In the genomic region with DNA sequence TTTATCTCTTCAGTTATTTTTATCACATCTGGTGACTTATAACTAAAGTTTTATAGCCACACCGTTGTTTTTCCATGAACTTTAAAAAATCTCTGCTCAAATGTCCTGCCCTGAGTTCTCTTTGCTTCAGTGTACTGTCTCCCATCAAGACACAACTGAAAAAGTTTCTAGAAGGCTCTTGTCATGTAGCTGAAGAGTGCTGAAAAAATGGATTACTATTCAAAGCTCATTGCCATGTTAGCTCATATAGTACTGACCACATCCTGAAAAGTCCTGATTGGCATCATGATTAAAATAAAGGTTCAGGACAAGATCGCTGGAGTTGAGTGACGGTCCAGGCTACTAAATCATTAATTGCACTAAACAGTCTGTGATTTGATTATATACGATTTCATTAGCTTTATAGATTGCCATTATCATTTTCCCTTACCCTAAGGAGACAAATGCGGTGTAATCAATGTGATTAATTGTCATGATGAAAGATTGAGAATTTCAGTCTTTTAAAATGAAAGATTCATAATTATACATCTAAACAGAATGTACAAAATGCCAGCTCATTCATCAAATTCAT, we compare ENCODE assay signal across 11 cellular contexts.
DNase-seq lines count a peak whose midpoint lies in the region; ATAC-seq, FAIRE-seq and TF ChIP-seq lines count a peak whose summit lies in the region.
"Had no signal": no experiment of that assay in that cellular context is flagged by ENCODE, and none has a peak within 500 bp of the region (broad histone marks: within the 10 kb centered on the region; RNA-seq: fewer than 3 reads in every experiment).

No MANE protein-coding gene starts in this region.

- DNase-seq in NCI-H345 treated with DMSO at 0.1 percent for 48 hours (lab: John Stamatoyannopoulos, UW; ENCODE audit: unreplicated experiment) = peak; percentile 60
- no peak for DNase-seq in NCI-H345 (lab: John Stamatoyannopoulos, UW)
- DNase-seq in left lung = no peak
- no peak for DNase-seq in suprapubic skin (ENCODE audit: low spot score in 2 of 2)
- DNase-seq in GM12891 (ENCODE audit: insufficient read length, low spot score) = no peak
- no peak for DNase-seq in midbrain (lab: John Stamatoyannopoulos, UW)
- DNase-seq: activated naive CD8-positive, alpha-beta T cell treated with anti-CD3 and anti-CD28 coated beads, Interleukin-2, amount 50 U/mL, for 24 hours; effector CD4-positive, alpha-beta T cell; right lobe of liver had no signal

- TF ChIP-seq CTCF in VCaP (conservative IDR thresholded peaks at IDR 0.05) (no peak), left lung (IDR thresholded peaks at IDR 0.05) (no peak), suprapubic skin (IDR thresholded peaks at IDR 0.05) (no peak)

- 78% methylated on average over 5 of the region's 5 CpGs for WGBS in suprapubic skin

- H3K4me3 ChIP-seq in left lung (no peak overlapping the region), suprapubic skin (no peak overlapping the region)
- H3K4me3 ChIP-seq: right lobe of liver had no signal

- no peak for ATAC-seq in left lung
- ATAC-seq in HG02938 (IDR thresholded peaks at IDR 0.05; ENCODE audit: unreplicated experiment) = no peak
- ATAC-seq: activated naive CD8-positive, alpha-beta T cell treated with anti-CD3 and anti-CD28 coated beads, Interleukin-2, amount 50 U/mL, for 24 hours had no signal

- H3K27me3 ChIP-seq in left lung = no peaks in the 10 kb centered on the region
- no peaks in the 10 kb centered on the region for H3K27me3 ChIP-seq in suprapubic skin
- H3K27me3 ChIP-seq: right lobe of liver had no signal

- no peak for FAIRE-seq in GM12891 (lab: Jason Lieb, UNC)

- H3K4me1 ChIP-seq in left lung (peaks cover 16 to 21% of the 10 kb centered on the region in 2 donors), suprapubic skin (peaks cover 40% of the 10 kb centered on the region)
- H3K4me1 ChIP-seq: right lobe of liver had no signal

- H3K9me3 ChIP-seq in left lung = no peaks in the 10 kb centered on the region
- no peaks in the 10 kb centered on the region for H3K9me3 ChIP-seq in suprapubic skin
- H3K9me3 ChIP-seq: right lobe of liver had no signal

- H3K27ac ChIP-seq in VCaP (peak overlapping the region; percentile 99), left lung (peak overlapping the region; percentile 57 to 79), suprapubic skin (peak overlapping the region; percentile 88)
- H3K27ac ChIP-seq: right lobe of liver had no signal

- no peak for TF ChIP-seq EP300 in suprapubic skin (IDR thresholded peaks at IDR 0.05)

- H3K36me3 ChIP-seq in left lung (peaks cover 0 to 11% of the 10 kb centered on the region in 2 donors), suprapubic skin (peaks cover 6% of the 10 kb centered on the region)
- H3K36me3 ChIP-seq: right lobe of liver had no signal

- intact Hi-C loops in left lung (cut with DNase I) = no loop called here

- TF ChIP-seq POLR2A in suprapubic skin (IDR thresholded peaks at IDR 0.05) (no peak), GM12891 (IDR thresholded peaks at IDR 0.05; ENCODE audit: low read depth, low read length) (no peak)

TF ChIP-seq in GM12891, 5 proteins besides CTCF, POLR2A, EP300 and RAD21:
- TF ChIP-seq SPI1 (IDR thresholded peaks at IDR 0.05; ENCODE audit: low read depth, low read length) = no peak
- TF ChIP-seq PAX5 (IDR thresholded peaks at IDR 0.05; ENCODE audit: insufficient read depth, low read length, severe bottlenecking) = no peak
- no peak for TF ChIP-seq TAF1 (IDR thresholded peaks at IDR 0.05; ENCODE audit: low read depth, low read length)
- no peak for TF ChIP-seq POLR2AphosphoS5 (IDR thresholded peaks at IDR 0.05; ENCODE audit: low read depth, low read length)
- no peak for TF ChIP-seq POU2F2 (IDR thresholded peaks at IDR 0.05; ENCODE audit: low read depth, low read length)
